Comparison of ENCODE assay signal across 8 cellular contexts in the genomic region with DNA sequence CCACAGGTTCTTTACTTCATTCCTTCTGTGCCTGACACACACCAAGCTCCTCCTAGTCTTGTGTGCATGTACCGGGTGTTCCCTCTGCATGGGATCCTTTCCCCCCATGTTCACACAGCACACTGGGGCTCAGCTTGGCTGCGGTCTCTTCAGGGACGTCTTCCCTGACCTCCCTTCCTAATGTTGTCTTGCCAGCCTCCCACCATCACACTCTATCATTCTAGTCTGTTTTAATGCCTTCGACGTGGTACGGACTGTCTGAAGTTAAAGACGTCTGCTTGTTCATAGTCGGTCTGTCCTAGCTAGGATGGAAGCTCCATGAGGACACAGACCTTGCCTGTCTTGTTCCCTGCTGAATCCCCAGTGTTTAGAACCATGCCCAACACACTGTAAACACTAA.
"Had no signal": no experiment of that assay in that cellular context is flagged by ENCODE, and none has a peak within 500 bp of the region (broad histone marks: within the 10 kb centered on the region; RNA-seq: fewer than 3 reads in every experiment).

No MANE protein-coding gene starts in this region.

- H3K9me3 ChIP-seq: HAP-1 had no signal

- H3K9ac ChIP-seq: KMS-11 had no signal

- DNase-seq: H7, HFFc6, KBM-7 had no signal

- H3K4me3 ChIP-seq: GM23338, HAP-1 had no signal

- H2AFZ ChIP-seq: GM23338 had no signal

- H3K4me2 ChIP-seq: GM23338, KMS-11 had no signal

- ATAC-seq: GM23338, HCT116 had no signal

- H3K4me1 ChIP-seq: HAP-1 had no signal

- H3K27ac ChIP-seq: KMS-11 had no signal

- FAIRE-seq: HTR-8/SVneo had no signal
